17 cellular contexts compared by ENCODE assay signal in the genomic region with DNA sequence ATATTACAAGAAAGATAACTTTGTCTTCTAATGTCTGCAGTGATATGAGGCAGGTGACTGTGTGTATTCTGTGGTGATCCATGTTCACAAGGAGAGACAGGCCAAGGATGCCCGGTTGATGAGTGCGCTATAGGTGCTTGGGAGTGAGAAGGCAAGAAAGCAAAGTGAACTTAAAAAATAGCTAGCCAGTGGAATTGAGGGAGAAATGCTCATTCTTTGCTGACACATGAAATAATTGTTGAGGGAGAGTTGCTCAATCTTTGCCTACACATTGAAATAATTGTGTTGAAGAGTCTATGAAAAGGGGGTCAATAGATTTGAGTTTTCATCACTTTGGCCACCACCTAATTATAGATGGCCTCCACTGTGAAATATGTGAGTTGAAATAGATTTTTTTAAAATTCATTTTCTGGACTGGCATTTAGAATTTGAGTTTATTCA.
DNase-seq lines count a peak whose midpoint lies in the region; ATAC-seq and TF ChIP-seq lines count a peak whose summit lies in the region.
"Had no signal": no experiment of that assay in that cellular context is flagged by ENCODE, and none has a peak within 500 bp of the region (broad histone marks: within the 10 kb centered on the region; RNA-seq: fewer than 3 reads in every experiment).

No MANE protein-coding gene starts in this region.

- H3K27me3 Mint-ChIP-seq in activated CD4-positive, alpha-beta T cell treated with anti-CD3 and anti-CD28 coated beads for 36 hours, result no peaks in the 10 kb centered on the region
- H3K27me3 Mint-ChIP-seq in activated CD8-positive, alpha-beta T cell treated with anti-CD3 and anti-CD28 coated beads, Interleukin-2, amount 10 ng/mL, durations not matched to agents 7 days and 5 days (ENCODE audit: low read depth), result no peaks in the 10 kb centered on the region
- no peaks in the 10 kb centered on the region for H3K27me3 Mint-ChIP-seq in memory B cell
- H3K27me3 Mint-ChIP-seq in CD4-positive, alpha-beta T cell, result no peaks in the 10 kb centered on the region

- CTCF ChIA-PET in activated CD4-positive, alpha-beta T cell treated with anti-CD3 and anti-CD28 coated beads for 36 hours (lab: Charles Lee), result interaction anchor here (0.7 to 1.7 kb wide), 5 partner anchors 11 to 1173 kb away, joined by 3 to 4 read pairs (median 3); no protein-coding TSS in a partner anchor
- CTCF ChIA-PET in activated CD8-positive, alpha-beta T cell treated with anti-CD3 and anti-CD28 coated beads, Interleukin-2, amount 10 ng/mL, durations not matched to agents 7 days and 5 days (lab: Charles Lee), result interaction anchor here (1.0 to 2.2 kb wide), 3 partner anchors 8 to 570 kb away, joined by 3 to 11 read pairs (median 3); no protein-coding TSS in a partner anchor
- CTCF ChIA-PET in CD4-positive, alpha-beta T cell (lab: Charles Lee), result interaction anchor here (0.6 to 0.7 kb wide), 2 partner anchors 22 to 105 kb away, joined by 3 to 5 read pairs; no protein-coding TSS in a partner anchor

- ATAC-seq in activated CD4-positive, alpha-beta T cell treated with anti-CD3 and anti-CD28 coated beads for 36 hours, result peak; percentile 27
- peak; percentile 4 for ATAC-seq in GM18907 (IDR thresholded peaks at IDR 0.05; ENCODE audit: unreplicated experiment)
- ATAC-seq in activated CD8-positive, alpha-beta T cell treated with anti-CD3 and anti-CD28 coated beads, Interleukin-2, amount 10 ng/mL, durations not matched to agents 7 days and 5 days, result peak; percentile 24
- ATAC-seq in memory B cell (ENCODE audit: low read depth), result no peak
- ATAC-seq in CD4-positive, alpha-beta T cell (ENCODE audit: poor library complexity), result no peak

- peak overlapping the region; percentile 74 for H3K27ac Mint-ChIP-seq in activated CD4-positive, alpha-beta T cell treated with anti-CD3 and anti-CD28 coated beads for 36 hours
- H3K27ac Mint-ChIP-seq in activated CD8-positive, alpha-beta T cell treated with anti-CD3 and anti-CD28 coated beads, Interleukin-2, amount 10 ng/mL, durations not matched to agents 7 days and 5 days, result peak overlapping the region; percentile 71
- H3K27ac Mint-ChIP-seq in memory B cell, result peak overlapping the region; percentile 70
- H3K27ac Mint-ChIP-seq in CD4-positive, alpha-beta T cell, result no peak overlapping the region

- intact Hi-C loops in activated CD4-positive, alpha-beta T cell treated with anti-CD3 and anti-CD28 coated beads for 36 hours (cut with DNase I, micrococcal nuclease), result loop anchor here (1.0 kb wide), 1 partner anchor 13 kb away; no protein-coding TSS in a partner anchor
- intact Hi-C loops in CD4-positive, alpha-beta T cell (cut with DNase I, micrococcal nuclease), result no loop called here

- H3K27ac ChIP-seq in CD4-positive, alpha-beta T cell (ENCODE audit: low read depth, low read length), result no peak overlapping the region
- H3K27ac ChIP-seq: left ventricle myocardium inferior, parathyroid adenoma had no signal

- peaks cover 26% of the 10 kb centered on the region for H3K4me1 Mint-ChIP-seq in activated CD4-positive, alpha-beta T cell treated with anti-CD3 and anti-CD28 coated beads for 36 hours
- peaks cover 25% of the 10 kb centered on the region for H3K4me1 Mint-ChIP-seq in activated CD8-positive, alpha-beta T cell treated with anti-CD3 and anti-CD28 coated beads, Interleukin-2, amount 10 ng/mL, durations not matched to agents 7 days and 5 days (ENCODE audit: low read depth)
- H3K4me1 Mint-ChIP-seq in memory B cell, result peaks cover 26% of the 10 kb centered on the region
- H3K4me1 Mint-ChIP-seq in CD4-positive, alpha-beta T cell (ENCODE audit: low read depth), result peaks cover 26% of the 10 kb centered on the region

- no peaks in the 10 kb centered on the region for H3K27me3 ChIP-seq in CD4-positive, alpha-beta T cell (ENCODE audit: control insufficient read depth, insufficient read depth, low read length)

- TF ChIP-seq CTCF in CD4-positive, alpha-beta T cell (IDR thresholded peaks at IDR 0.05), result no peak

- DNase-seq in activated CD4-positive, alpha-beta T cell treated with anti-CD3 and anti-CD28 coated beads for 36 hours, result no peak
- DNase-seq in activated CD4-positive, alpha-beta T cell treated with anti-CD3 and anti-CD28 coated beads for 4 hours, result no peak
- no peak for DNase-seq in activated CD8-positive, alpha-beta T cell treated with anti-CD3 and anti-CD28 coated beads, Interleukin-2, amount 10 ng/mL, durations not matched to agents 7 days and 5 days
- DNase-seq in memory B cell (ENCODE audit: low spot score in 2 of 2) (no peak), CD1c-positive myeloid dendritic cell (ENCODE audit: extremely low spot score) (no peak), NCI-H82 (lab: John Stamatoyannopoulos, UW) (no peak)
- DNase-seq in CD4-positive, alpha-beta T cell, result no peak
- DNase-seq: activated gamma-delta T cell; effector CD8-positive, alpha-beta T cell; KG1; left ventricle myocardium inferior; NCI-H1417 treated with DMSO at 0.1 percent for 48 hours; SHP77; stimulated activated naive CD4-positive, alpha-beta T cell; T-helper 9 cell had no signal

- POLR2A ChIA-PET in activated CD4-positive, alpha-beta T cell treated with anti-CD3 and anti-CD28 coated beads for 36 hours (lab: Charles Lee), result no interaction called here
- POLR2A ChIA-PET in activated CD8-positive, alpha-beta T cell treated with anti-CD3 and anti-CD28 coated beads, Interleukin-2, amount 10 ng/mL, durations not matched to agents 7 days and 5 days (lab: Charles Lee), result interaction anchor here (0.6 kb wide), 1 partner anchor 519 kb away, joined by 4 read pairs; no protein-coding TSS in a partner anchor
- POLR2A ChIA-PET in CD4-positive, alpha-beta T cell (lab: Charles Lee), result no interaction called here

- H3K9me3 Mint-ChIP-seq in activated CD4-positive, alpha-beta T cell treated with anti-CD3 and anti-CD28 coated beads for 36 hours (ENCODE audit: low read depth), result peaks cover 2% of the 10 kb centered on the region
- H3K9me3 Mint-ChIP-seq in activated CD8-positive, alpha-beta T cell treated with anti-CD3 and anti-CD28 coated beads, Interleukin-2, amount 10 ng/mL, durations not matched to agents 7 days and 5 days (ENCODE audit: insufficient read depth), result peaks cover 5% of the 10 kb centered on the region
- H3K9me3 Mint-ChIP-seq in memory B cell, result no peaks in the 10 kb centered on the region
- H3K9me3 Mint-ChIP-seq in CD4-positive, alpha-beta T cell, result no peaks in the 10 kb centered on the region

- no peak overlapping the region for H3K4me3 Mint-ChIP-seq in activated CD4-positive, alpha-beta T cell treated with anti-CD3 and anti-CD28 coated beads for 36 hours
- H3K4me3 Mint-ChIP-seq in activated CD8-positive, alpha-beta T cell treated with anti-CD3 and anti-CD28 coated beads, Interleukin-2, amount 10 ng/mL, durations not matched to agents 7 days and 5 days, result peak overlapping the region; percentile 42
- H3K4me3 Mint-ChIP-seq in memory B cell, result no peak overlapping the region
- no peak overlapping the region for H3K4me3 Mint-ChIP-seq in CD4-positive, alpha-beta T cell

- H3K36me3 Mint-ChIP-seq in activated CD4-positive, alpha-beta T cell treated with anti-CD3 and anti-CD28 coated beads for 36 hours (ENCODE audit: low read depth), result peaks cover 25% of the 10 kb centered on the region
- H3K36me3 Mint-ChIP-seq in activated CD8-positive, alpha-beta T cell treated with anti-CD3 and anti-CD28 coated beads, Interleukin-2, amount 10 ng/mL, durations not matched to agents 7 days and 5 days (ENCODE audit: low read depth), result peaks cover 30% of the 10 kb centered on the region
- H3K36me3 Mint-ChIP-seq in memory B cell, result peaks cover 9% of the 10 kb centered on the region
- peaks cover 12% of the 10 kb centered on the region for H3K36me3 Mint-ChIP-seq in CD4-positive, alpha-beta T cell (ENCODE audit: low read depth)

- no peaks in the 10 kb centered on the region for H3K9me3 ChIP-seq in CD4-positive, alpha-beta T cell (ENCODE audit: control insufficient read depth, low read length)
- H3K9me3 ChIP-seq: left ventricle myocardium inferior had no signal

Comparison
In these comparisons a context has a peak if more than half of its experiments do, and no peak if none do; other contexts are left out.
1. ATAC-seq: peak in activated CD4-positive, alpha-beta T cell treated with anti-CD3 and anti-CD28 coated beads for 36 hours (single experiment), GM18907 (single experiment) and activated CD8-positive, alpha-beta T cell treated with anti-CD3 and anti-CD28 coated beads, Interleukin-2, amount 10 ng/mL, durations not matched to agents 7 days and 5 days (single experiment); none in memory B cell (single experiment) and CD4-positive, alpha-beta T cell (single experiment).
2. intact Hi-C loops: an anchor here in activated CD4-positive, alpha-beta T cell treated with anti-CD3 and anti-CD28 coated beads for 36 hours (1.0 kb wide); none called in CD4-positive, alpha-beta T cell.